16 cellular contexts compared by ENCODE assay signal in genomic region chr2:238729261-238729935, GRCh38.
DNase-seq lines count a peak whose midpoint lies in the region; ATAC-seq and TF ChIP-seq lines count a peak whose summit lies in the region.
"Had no signal": no experiment of that assay in that cellular context is flagged by ENCODE, and none has a peak within 500 bp of the region (broad histone marks: within the 10 kb centered on the region; RNA-seq: fewer than 3 reads in every experiment).

No MANE protein-coding gene starts in this region.

- TF ChIP-seq CTCF in right atrium auricular region (IDR thresholded peaks at IDR 0.05) (no peak), hepatocyte (IDR thresholded peaks at IDR 0.05; ENCODE audit: poor library complexity) (no peak), prostate gland (IDR thresholded peaks at IDR 0.05) (no peak), vagina (IDR thresholded peaks at IDR 0.05) (no peak)

- WGBS in hepatocyte (ENCODE audit: low lambda C conversion rate, missing lambda C conversion rate): 85% methylated on average over 11 of the region's 11 CpGs
- 87% methylated on average over 11 of the region's 11 CpGs for WGBS in prostate gland

- peaks cover 0 to 8% of the 10 kb centered on the region in 2 donors for H3K9me3 ChIP-seq in right atrium auricular region
- H3K9me3 ChIP-seq in hepatocyte (ENCODE audit: low read depth): no peaks in the 10 kb centered on the region
- no peaks in the 10 kb centered on the region for H3K9me3 ChIP-seq in prostate gland
- no peaks in the 10 kb centered on the region for H3K9me3 ChIP-seq in vagina
- H3K9me3 ChIP-seq: pancreas had no signal

- H3K4me3 ChIP-seq in right atrium auricular region: no peak overlapping the region
- no peak overlapping the region for H3K4me3 ChIP-seq in hepatocyte
- no peak overlapping the region for H3K4me3 ChIP-seq in prostate gland
- H3K4me3 ChIP-seq in vagina: no peak overlapping the region
- H3K4me3 ChIP-seq: pancreas had no signal

- DNase-seq in right atrium auricular region (ENCODE audit: low spot score): peak; percentile 54
- no peak for DNase-seq in Right ventricle myocardium superior
- DNase-seq in hepatocyte (ENCODE audit: low spot score): no peak
- DNase-seq in prostate gland (ENCODE audit: low spot score): no peak
- DNase-seq in vagina (ENCODE audit: extremely low spot score in 2 of 2): no peak
- no peak for DNase-seq in activated CD4-positive, CD25-positive, alpha-beta regulatory T cell treated with anti-CD3 and anti-CD28 coated beads, Interleukin-2, amount 50 U/mL, for 72 hours
- DNase-seq in activated effector memory CD4-positive, alpha-beta T cell treated with anti-CD3 and anti-CD28 coated beads, Interleukin-2, amount 50 U/mL, for 16 hours: no peak
- no peak for DNase-seq in activated CD4-positive, alpha-beta T cell treated with anti-CD3 and anti-CD28 coated beads for 36 hours
- DNase-seq: ACHN; activated CD8-positive, alpha-beta T cell treated with anti-CD3 and anti-CD28 coated beads for 36 hours; CD8-positive, alpha-beta memory T cell; NCI-H1694; NCI-H446 treated with DMSO at 0.1 percent for 48 hours; pancreas; substantia nigra had no signal

- TF ChIP-seq POLR2A in prostate gland (IDR thresholded peaks at IDR 0.05) (no peak), vagina (IDR thresholded peaks at IDR 0.05) (no peak)

- H3K79me2 ChIP-seq in hepatocyte: no peaks in the 10 kb centered on the region

- H3K27ac Mint-ChIP-seq in activated CD4-positive, alpha-beta T cell treated with anti-CD3 and anti-CD28 coated beads for 36 hours: no peak overlapping the region
- H3K27ac Mint-ChIP-seq: activated CD8-positive, alpha-beta T cell treated with anti-CD3 and anti-CD28 coated beads for 36 hours; activated T-helper 1 cell treated with anti-CD3 and anti-CD28 coated beads, Interleukin-12 subunit alpha, Interleukin-12 subunit beta, Interleukin-2, Interleukin-4 antibody, amounts not matched to agents 30 ng/mL and 10 ng/mL and 1 ng/mL, durations not matched to agents 14 hours and 24 hours and 36 hours; CD8-positive, alpha-beta memory T cell had no signal

- no peaks in the 10 kb centered on the region for H3K9me2 ChIP-seq in hepatocyte (replicated peaks; ENCODE audit: insufficient read depth)

- intact Hi-C loops in Right ventricle myocardium superior (cut with DNase I): no loop called here
- intact Hi-C loops in prostate gland (cut with DNase I): loop anchor here (5.0 kb wide), 3 partner anchors 118 to 442 kb away; partner anchors contain the start of genes PER2 and TWIST2
- intact Hi-C loops in vagina (cut with DNase I): no loop called here
- intact Hi-C loops in activated CD4-positive, alpha-beta T cell treated with anti-CD3 and anti-CD28 coated beads for 36 hours (cut with DNase I, micrococcal nuclease): no loop called here

- ATAC-seq in Right ventricle myocardium superior (ENCODE audit: poor library complexity): no peak
- ATAC-seq in activated CD4-positive, alpha-beta T cell treated with anti-CD3 and anti-CD28 coated beads for 36 hours: no peak
- ATAC-seq: activated CD8-positive, alpha-beta T cell treated with anti-CD3 and anti-CD28 coated beads for 36 hours had no signal

- H3K4me3 Mint-ChIP-seq in activated CD4-positive, alpha-beta T cell treated with anti-CD3 and anti-CD28 coated beads for 36 hours: no peak overlapping the region
- H3K4me3 Mint-ChIP-seq: activated CD8-positive, alpha-beta T cell treated with anti-CD3 and anti-CD28 coated beads for 36 hours; activated T-helper 1 cell treated with anti-CD3 and anti-CD28 coated beads, Interleukin-12 subunit alpha, Interleukin-12 subunit beta, Interleukin-2, Interleukin-4 antibody, amounts not matched to agents 30 ng/mL and 10 ng/mL and 1 ng/mL, durations not matched to agents 14 hours and 24 hours and 36 hours; CD8-positive, alpha-beta memory T cell had no signal

- no peaks in the 10 kb centered on the region for H3K9me3 Mint-ChIP-seq in activated CD4-positive, alpha-beta T cell treated with anti-CD3 and anti-CD28 coated beads for 36 hours (ENCODE audit: low read depth)
- H3K9me3 Mint-ChIP-seq: activated T-helper 1 cell treated with anti-CD3 and anti-CD28 coated beads, Interleukin-12 subunit alpha, Interleukin-12 subunit beta, Interleukin-2, Interleukin-4 antibody, amounts not matched to agents 30 ng/mL and 10 ng/mL and 1 ng/mL, durations not matched to agents 14 hours and 24 hours and 36 hours had no signal

- H3K27me3 Mint-ChIP-seq in activated CD4-positive, alpha-beta T cell treated with anti-CD3 and anti-CD28 coated beads for 36 hours: peaks cover 14% of the 10 kb centered on the region

- H3K27me3 ChIP-seq in right atrium auricular region (no peaks in the 10 kb centered on the region), hepatocyte (no peaks in the 10 kb centered on the region), prostate gland (replicated peaks; ENCODE audit: insufficient read depth) (no peaks in the 10 kb centered on the region), vagina (no peaks in the 10 kb centered on the region)
- H3K27me3 ChIP-seq: pancreas had no signal

- no peaks in the 10 kb centered on the region for H3K36me3 Mint-ChIP-seq in activated CD4-positive, alpha-beta T cell treated with anti-CD3 and anti-CD28 coated beads for 36 hours (ENCODE audit: low read depth)
- H3K36me3 Mint-ChIP-seq: CD8-positive, alpha-beta memory T cell had no signal

- POLR2A ChIA-PET in activated CD4-positive, alpha-beta T cell treated with anti-CD3 and anti-CD28 coated beads for 36 hours (lab: Charles Lee): no interaction called here

- no peaks in the 10 kb centered on the region for H3K36me3 ChIP-seq in right atrium auricular region
- H3K36me3 ChIP-seq in hepatocyte (replicated peaks; ENCODE audit: insufficient read depth, low read depth): no peaks in the 10 kb centered on the region
- H3K36me3 ChIP-seq in prostate gland: no peaks in the 10 kb centered on the region
- H3K36me3 ChIP-seq in vagina: no peaks in the 10 kb centered on the region
- H3K36me3 ChIP-seq: pancreas had no signal

- H4K20me1 ChIP-seq in hepatocyte (ENCODE audit: insufficient read depth, poor library complexity, severe bottlenecking): no peaks in the 10 kb centered on the region

- H3K4me1 Mint-ChIP-seq in activated CD4-positive, alpha-beta T cell treated with anti-CD3 and anti-CD28 coated beads for 36 hours: no peaks in the 10 kb centered on the region
- H3K4me1 Mint-ChIP-seq: CD8-positive, alpha-beta memory T cell had no signal

- CTCF ChIA-PET in activated CD4-positive, alpha-beta T cell treated with anti-CD3 and anti-CD28 coated beads for 36 hours (lab: Charles Lee): no interaction called here

- H3K4me2 ChIP-seq in hepatocyte: peak overlapping the region; percentile 37

- peak overlapping the region; percentile 67 to 70 for H3K27ac ChIP-seq in right atrium auricular region
- H3K27ac ChIP-seq in hepatocyte: peak overlapping the region; percentile 87
- peak overlapping the region; percentile 60 to 73 for H3K27ac ChIP-seq in prostate gland
- H3K27ac ChIP-seq in vagina: peak overlapping the region; percentile 90
- H3K27ac ChIP-seq: pancreas had no signal

- H3K4me1 ChIP-seq in right atrium auricular region: peaks cover 0 to 7% of the 10 kb centered on the region in 2 donors
- peaks cover 6% of the 10 kb centered on the region for H3K4me1 ChIP-seq in hepatocyte (ENCODE audit: insufficient read depth)
- H3K4me1 ChIP-seq in prostate gland (replicated peaks): no peaks in the 10 kb centered on the region
- peaks cover 45% of the 10 kb centered on the region for H3K4me1 ChIP-seq in vagina
- H3K4me1 ChIP-seq: pancreas had no signal

- no peak overlapping the region for H2AFZ ChIP-seq in hepatocyte
